In the genomic region with DNA sequence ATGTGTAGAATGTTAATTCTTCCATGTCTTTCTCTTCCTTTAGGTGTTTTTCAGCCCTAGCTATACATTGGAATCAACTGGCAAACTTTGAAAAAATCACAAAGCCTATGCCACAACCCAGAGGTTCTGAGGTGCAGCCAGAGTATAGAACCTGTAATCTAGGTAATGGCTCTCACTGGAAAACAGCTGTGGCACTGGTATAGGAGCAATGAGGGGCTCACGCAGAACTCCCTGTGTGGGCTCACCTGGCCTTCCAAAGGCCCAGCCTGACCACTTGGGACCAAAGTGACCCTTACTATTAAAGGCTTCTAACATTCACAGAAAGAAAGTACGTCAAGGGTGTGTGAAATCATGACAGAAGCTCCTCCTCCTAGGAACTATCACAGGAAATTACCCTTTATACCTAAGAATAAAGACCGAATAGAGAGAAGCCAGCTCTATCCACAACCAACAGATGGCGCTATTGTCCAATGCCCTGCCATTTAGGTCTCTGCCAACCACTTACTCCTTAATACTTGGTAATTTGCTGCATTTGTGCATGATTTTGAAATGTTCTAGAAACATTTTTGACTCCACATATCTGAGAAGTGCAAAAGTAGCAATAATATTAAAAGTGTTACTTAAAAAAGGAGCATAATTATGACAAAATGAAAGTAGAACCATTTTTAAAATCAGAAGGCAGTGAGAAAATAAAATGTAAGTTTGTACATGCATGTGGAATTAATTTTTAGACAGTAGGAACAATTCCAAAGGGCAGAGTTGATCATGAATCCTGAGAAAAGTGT, we compare ENCODE assay signal across 8 cellular contexts.
DNase-seq lines count a peak whose midpoint lies in the region; ATAC-seq and TF ChIP-seq lines count a peak whose summit lies in the region.

No MANE protein-coding gene starts in this region.

- DNase-seq in GM04504 (ENCODE audit: low read depth) (peak; percentile 49), NCI-H526 treated with DMSO at 0.1 percent for 48 hours (lab: John Stamatoyannopoulos, UW) (peak; percentile 7), foreskin melanocyte (peak; percentile 40), renal cortical epithelial cell (ENCODE audit: low read depth) (peak; percentile 60)
- peak; percentile 65 for DNase-seq in activated CD8-positive, alpha-beta T cell treated with anti-CD3 and anti-CD28 coated beads, Interleukin-2, amount 10 ng/mL, durations not matched to agents 7 days and 5 days

- TF ChIP-seq CTCF in 22Rv1 (IDR thresholded peaks at IDR 0.05): peak; percentile 97

- H3K4me3 Mint-ChIP-seq in activated CD8-positive, alpha-beta T cell treated with anti-CD3 and anti-CD28 coated beads, Interleukin-2, amount 10 ng/mL, durations not matched to agents 7 days and 5 days: no peak overlapping the region

- H3K27ac ChIP-seq in 22Rv1: no peak overlapping the region

- H3K27me3 Mint-ChIP-seq in activated CD8-positive, alpha-beta T cell treated with anti-CD3 and anti-CD28 coated beads, Interleukin-2, amount 10 ng/mL, durations not matched to agents 7 days and 5 days (ENCODE audit: low read depth): peaks cover 18% of the 10 kb centered on the region

- CTCF ChIA-PET in activated CD8-positive, alpha-beta T cell treated with anti-CD3 and anti-CD28 coated beads, Interleukin-2, amount 10 ng/mL, durations not matched to agents 7 days and 5 days (lab: Charles Lee): interaction anchor here (0.7 to 3.3 kb wide), 26 partner anchors 9 to 400 kb away, joined by 3 to 18 read pairs (median 6); partner anchors contain the start of gene WARS2

- H3K4me1 Mint-ChIP-seq in activated CD8-positive, alpha-beta T cell treated with anti-CD3 and anti-CD28 coated beads, Interleukin-2, amount 10 ng/mL, durations not matched to agents 7 days and 5 days (ENCODE audit: low read depth): no peaks in the 10 kb centered on the region

- no peak overlapping the region for H3K27ac Mint-ChIP-seq in activated CD8-positive, alpha-beta T cell treated with anti-CD3 and anti-CD28 coated beads, Interleukin-2, amount 10 ng/mL, durations not matched to agents 7 days and 5 days

- POLR2A ChIA-PET in activated CD8-positive, alpha-beta T cell treated with anti-CD3 and anti-CD28 coated beads, Interleukin-2, amount 10 ng/mL, durations not matched to agents 7 days and 5 days (lab: Charles Lee): no interaction called here

- no peaks in the 10 kb centered on the region for H3K9me3 Mint-ChIP-seq in activated CD8-positive, alpha-beta T cell treated with anti-CD3 and anti-CD28 coated beads, Interleukin-2, amount 10 ng/mL, durations not matched to agents 7 days and 5 days (ENCODE audit: insufficient read depth)

- peak; percentile 54 for ATAC-seq in HG03108 (IDR thresholded peaks at IDR 0.05; ENCODE audit: unreplicated experiment)
- peak; percentile 60 for ATAC-seq in activated CD8-positive, alpha-beta T cell treated with anti-CD3 and anti-CD28 coated beads, Interleukin-2, amount 10 ng/mL, durations not matched to agents 7 days and 5 days
- no peak for ATAC-seq in GM21528 (IDR thresholded peaks at IDR 0.05; ENCODE audit: low FRiP score, unreplicated experiment)

- H3K36me3 Mint-ChIP-seq in activated CD8-positive, alpha-beta T cell treated with anti-CD3 and anti-CD28 coated beads, Interleukin-2, amount 10 ng/mL, durations not matched to agents 7 days and 5 days (ENCODE audit: low read depth): no peaks in the 10 kb centered on the region

Comparison
In these comparisons a context has a peak if more than half of its experiments do, and no peak if none do; other contexts are left out.
1. DNase-seq: peak in every context shown above with its lines; median percentile 65 in activated CD8-positive, alpha-beta T cell treated with anti-CD3 and anti-CD28 coated beads, Interleukin-2, amount 10 ng/mL, durations not matched to agents 7 days and 5 days; 60 in renal cortical epithelial cell; 49 in GM04504; 40 in foreskin melanocyte; 7 in NCI-H526 treated with DMSO at 0.1 percent for 48 hours.